ENCODE assay signal across 9 cellular contexts in genomic region chr9:129142536-129142935, GRCh38. TPM values are rescaled to one million over a fixed set of nuclear protein-coding genes. Genes with fewer than 3 reads are reported as not detected.
DNase-seq lines count a peak whose midpoint lies in the region; ATAC-seq and TF ChIP-seq lines count a peak whose summit lies in the region.
"Had no signal": no experiment of that assay in that cellular context is flagged by ENCODE, and none has a peak within 500 bp of the region (broad histone marks: within the 10 kb centered on the region; RNA-seq: fewer than 3 reads in every experiment).

No MANE protein-coding gene starts in this region.

- peak overlapping the region; percentile 97 to 100 (median 100) for H3K27ac ChIP-seq in tibial nerve

- TF ChIP-seq POLR2A in tibial nerve (IDR thresholded peaks at IDR 0.05), result no peak

- no peaks in the 10 kb centered on the region for H3K9me3 ChIP-seq in tibial nerve
- H3K9me3 ChIP-seq: BE2C had no signal

- no peak for TF ChIP-seq CTCF in activated CD8-positive, alpha-beta T cell treated with anti-CD3 and anti-CD28 coated beads for 36 hours (IDR thresholded peaks at IDR 0.05)
- TF ChIP-seq CTCF in choroid plexus epithelial cell (conservative IDR thresholded peaks at IDR 0.05; ENCODE audit: low read depth, low read length) (no peak), mesothelial cell of epicardium (IDR thresholded peaks at IDR 0.05; ENCODE audit: unreplicated experiment) (no peak), tibial nerve (IDR thresholded peaks at IDR 0.05) (no peak)

- POLR2A ChIA-PET in activated CD8-positive, alpha-beta T cell treated with anti-CD3 and anti-CD28 coated beads, Interleukin-2, amount 10 ng/mL, durations not matched to agents 7 days and 5 days (lab: Charles Lee), result interaction anchor here (0.7 to 1.8 kb wide), 6 partner anchors 31 to 484 kb away, joined by 3 to 5 read pairs (median 3); no protein-coding TSS in a partner anchor
- POLR2A ChIA-PET in activated CD8-positive, alpha-beta T cell treated with anti-CD3 and anti-CD28 coated beads for 36 hours (lab: Charles Lee), result interaction anchor here (0.6 to 2.2 kb wide), 3 partner anchors 32 to 347 kb away, joined by 3 to 8 read pairs (median 6); partner anchors contain the start of gene IER5L

- ATAC-seq in activated CD8-positive, alpha-beta T cell treated with anti-CD3 and anti-CD28 coated beads, Interleukin-2, amount 10 ng/mL, durations not matched to agents 7 days and 5 days, result no peak
- ATAC-seq in activated CD8-positive, alpha-beta T cell treated with anti-CD3 and anti-CD28 coated beads for 36 hours, result no peak
- no peak for ATAC-seq in HG02588 (IDR thresholded peaks at IDR 0.05; ENCODE audit: unreplicated experiment)

- 32 to 46% methylated on average over 4 to 5 of the region's 7 CpGs for WGBS in tibial nerve, 2 donors

- H3K4me3 ChIP-seq in choroid plexus epithelial cell (ENCODE audit: low read depth, low read length) (peak overlapping the region; percentile 47), tibial nerve (no peak overlapping the region)

- no peak for TF ChIP-seq EP300 in tibial nerve (IDR thresholded peaks at IDR 0.05)

- H3K9me3 Mint-ChIP-seq in activated CD8-positive, alpha-beta T cell treated with anti-CD3 and anti-CD28 coated beads, Interleukin-2, amount 10 ng/mL, durations not matched to agents 7 days and 5 days (ENCODE audit: insufficient read depth), result no peaks in the 10 kb centered on the region
- H3K9me3 Mint-ChIP-seq in activated CD8-positive, alpha-beta T cell treated with anti-CD3 and anti-CD28 coated beads for 36 hours, result no peaks in the 10 kb centered on the region
- H3K9me3 Mint-ChIP-seq in mesothelial cell of epicardium, result no peaks in the 10 kb centered on the region

- H3K4me3 Mint-ChIP-seq in activated CD8-positive, alpha-beta T cell treated with anti-CD3 and anti-CD28 coated beads, Interleukin-2, amount 10 ng/mL, durations not matched to agents 7 days and 5 days, result no peak overlapping the region
- no peak overlapping the region for H3K4me3 Mint-ChIP-seq in activated CD8-positive, alpha-beta T cell treated with anti-CD3 and anti-CD28 coated beads for 36 hours
- peak overlapping the region; percentile 54 for H3K4me3 Mint-ChIP-seq in mesothelial cell of epicardium

- peak overlapping the region; percentile 70 for H3K27ac Mint-ChIP-seq in activated CD8-positive, alpha-beta T cell treated with anti-CD3 and anti-CD28 coated beads, Interleukin-2, amount 10 ng/mL, durations not matched to agents 7 days and 5 days
- no peak overlapping the region for H3K27ac Mint-ChIP-seq in activated CD8-positive, alpha-beta T cell treated with anti-CD3 and anti-CD28 coated beads for 36 hours
- H3K27ac Mint-ChIP-seq in mesothelial cell of epicardium, result peak overlapping the region; percentile 100

- peaks cover 22% of the 10 kb centered on the region for H3K36me3 Mint-ChIP-seq in activated CD8-positive, alpha-beta T cell treated with anti-CD3 and anti-CD28 coated beads, Interleukin-2, amount 10 ng/mL, durations not matched to agents 7 days and 5 days (ENCODE audit: low read depth)
- H3K36me3 Mint-ChIP-seq in activated CD8-positive, alpha-beta T cell treated with anti-CD3 and anti-CD28 coated beads for 36 hours (ENCODE audit: low read depth), result peaks cover 24% of the 10 kb centered on the region
- peaks cover 6% of the 10 kb centered on the region for H3K36me3 Mint-ChIP-seq in mesothelial cell of epicardium

- H3K4me1 Mint-ChIP-seq in activated CD8-positive, alpha-beta T cell treated with anti-CD3 and anti-CD28 coated beads, Interleukin-2, amount 10 ng/mL, durations not matched to agents 7 days and 5 days (ENCODE audit: low read depth), result peaks cover 50% of the 10 kb centered on the region
- peaks cover 42% of the 10 kb centered on the region for H3K4me1 Mint-ChIP-seq in activated CD8-positive, alpha-beta T cell treated with anti-CD3 and anti-CD28 coated beads for 36 hours (ENCODE audit: low read depth)
- H3K4me1 Mint-ChIP-seq in mesothelial cell of epicardium, result peaks cover 71% of the 10 kb centered on the region

- no peaks in the 10 kb centered on the region for H3K27me3 Mint-ChIP-seq in activated CD8-positive, alpha-beta T cell treated with anti-CD3 and anti-CD28 coated beads, Interleukin-2, amount 10 ng/mL, durations not matched to agents 7 days and 5 days (ENCODE audit: low read depth)
- H3K27me3 Mint-ChIP-seq in activated CD8-positive, alpha-beta T cell treated with anti-CD3 and anti-CD28 coated beads for 36 hours, result no peaks in the 10 kb centered on the region
- H3K27me3 Mint-ChIP-seq in mesothelial cell of epicardium (ENCODE audit: low read depth), result no peaks in the 10 kb centered on the region

- H3K36me3 ChIP-seq in tibial nerve, result peaks cover 0 to 9% (median 0%) of the 10 kb centered on the region in 3 donors

- CTCF ChIA-PET in activated CD8-positive, alpha-beta T cell treated with anti-CD3 and anti-CD28 coated beads, Interleukin-2, amount 10 ng/mL, durations not matched to agents 7 days and 5 days (lab: Charles Lee), result interaction anchor here (0.6 to 8.8 kb wide), 55 partner anchors 8 to 595 kb away, joined by 3 to 190 read pairs (median 4); partner anchors contain the start of genes C9orf50, DOLPP1, IER5L and NTMT1
- CTCF ChIA-PET in activated CD8-positive, alpha-beta T cell treated with anti-CD3 and anti-CD28 coated beads for 36 hours (lab: Charles Lee), result interaction anchor here (0.6 to 7.4 kb wide), 56 partner anchors 8 to 621 kb away, joined by 3 to 131 read pairs (median 4); partner anchors contain the start of genes ASB6, C9orf50, NTMT1 and PRRX2

- no peak for DNase-seq in activated CD8-positive, alpha-beta T cell treated with anti-CD3 and anti-CD28 coated beads, Interleukin-2, amount 10 ng/mL, durations not matched to agents 7 days and 5 days
- no peak for DNase-seq in activated CD8-positive, alpha-beta T cell treated with anti-CD3 and anti-CD28 coated beads for 36 hours
- DNase-seq in choroid plexus epithelial cell (ENCODE audit: low read depth) (no peak), mesothelial cell of epicardium (ENCODE audit: low spot score in 2 of 2, unreplicated experiment in 2 of 2) (no peak), tibial nerve (ENCODE audit: low spot score in 2 of 2) (no peak), putamen (ENCODE audit: low spot score) (no peak), NCI-H2081 (lab: John Stamatoyannopoulos, UW) (no peak)

- peaks cover 15 to 98% (median 90%) of the 10 kb centered on the region in 4 donors for H3K4me1 ChIP-seq in tibial nerve

- H3K27me3 ChIP-seq in tibial nerve, result no peaks in the 10 kb centered on the region
- H3K27me3 ChIP-seq: BE2C had no signal

- intact Hi-C loops in activated CD8-positive, alpha-beta T cell treated with anti-CD3 and anti-CD28 coated beads for 36 hours (cut with micrococcal nuclease), result no loop called here

RNA-seq across cellular contexts. Expression of gene PTPA, which starts 31.3 kb away (rescaled TPM):
- total RNA-seq in activated CD8-positive, alpha-beta T cell treated with anti-CD3 and anti-CD28 coated beads, Interleukin-2, amount 10 ng/mL, durations not matched to agents 7 days and 5 days, result 100 to 1,000 TPM; 114 to 125 TPM
- total RNA-seq in activated CD8-positive, alpha-beta T cell treated with anti-CD3 and anti-CD28 coated beads for 36 hours, result 10 to 100 TPM; 95.3 to 98.5 TPM
- total RNA-seq in mesothelial cell of epicardium, result 157 to 164 TPM (median 160 TPM) in 3 replicates
- 10 to 100 TPM; 38.0 to 50.1 (median 44.0) TPM for total RNA-seq in tibial nerve

RNA-seq across cellular contexts. Expression of gene CRAT, which starts 31.9 kb away (rescaled TPM):
- total RNA-seq in activated CD8-positive, alpha-beta T cell treated with anti-CD3 and anti-CD28 coated beads, Interleukin-2, amount 10 ng/mL, durations not matched to agents 7 days and 5 days, result 10 to 100 TPM; 21.9 to 22.2 TPM
- total RNA-seq in activated CD8-positive, alpha-beta T cell treated with anti-CD3 and anti-CD28 coated beads for 36 hours, result 10 to 100 TPM; 11.8 to 12.7 TPM
- total RNA-seq in mesothelial cell of epicardium, result 26.4 to 27.6 TPM (median 26.4 TPM) in 3 replicates
- total RNA-seq in tibial nerve, result 10 to 100 TPM; 42.7 to 81.8 (median 63.2) TPM

RNA-seq across cellular contexts. Expression of gene IER5L, which starts 35.5 kb away (rescaled TPM):
- 1 to 10 TPM; 6.0 to 6.1 TPM for total RNA-seq in activated CD8-positive, alpha-beta T cell treated with anti-CD3 and anti-CD28 coated beads, Interleukin-2, amount 10 ng/mL, durations not matched to agents 7 days and 5 days
- total RNA-seq in activated CD8-positive, alpha-beta T cell treated with anti-CD3 and anti-CD28 coated beads for 36 hours, result 1 to 10 TPM; 3.7 to 4.1 TPM
- total RNA-seq in mesothelial cell of epicardium (31.3 to 34.7 TPM (median 31.9 TPM) in 3 replicates), tibial nerve (10 to 100 TPM; 13.0 to 31.5 (median 25.3) TPM)
